Comparison of ENCODE assay signal across 12 cellular contexts in genomic region chr2:46988733-46989481, GRCh38. TPM values are rescaled to one million over a fixed set of nuclear protein-coding genes. Genes with fewer than 3 reads are reported as not detected.
A peak's percentile ranks its signal among the peaks of the same experiment; 100 is the strongest.
DNase-seq lines count a peak whose midpoint lies in the region; ATAC-seq, FAIRE-seq and TF ChIP-seq lines count a peak whose summit lies in the region.
"Had no signal": no experiment of that assay in that cellular context is flagged by ENCODE, and none has a peak within 500 bp of the region (broad histone marks: within the 10 kb centered on the region; RNA-seq: fewer than 3 reads in every experiment).

No MANE protein-coding gene starts in this region.

- TF ChIP-seq EP300 in HepG2 (IDR thresholded peaks at IDR 0.05; ENCODE audit: low read depth in 2 of 2, low read length in 2 of 2) (no peak), HepG2 (CRISPR knock-in tag; IDR thresholded peaks at IDR 0.05; ENCODE audit: borderline replicate concordance) (no peak)

- peaks cover 3% of the 10 kb centered on the region for H3K79me2 ChIP-seq in HepG2 (ENCODE audit: insufficient read depth, low read length)

- no peaks in the 10 kb centered on the region for H3K27me3 ChIP-seq in HepG2 (ENCODE audit: control insufficient read depth in 1 of 2, insufficient read depth in 2 of 2, low read length in 2 of 2)
- H3K27me3 ChIP-seq in CD8-positive, alpha-beta T cell (ENCODE audit: insufficient read depth, low read length): no peaks in the 10 kb centered on the region

- TF ChIP-seq CTCF in HepG2 (CRISPR knock-in tag; IDR thresholded peaks at IDR 0.05): peak; percentile 73
- no peak for TF ChIP-seq CTCF in CD8-positive, alpha-beta T cell (IDR thresholded peaks at IDR 0.05)
- TF ChIP-seq CTCF in lower leg skin (IDR thresholded peaks at IDR 0.05): no peak

- DNase-seq in NCI-H446 treated with DMSO at 0.1 percent for 48 hours (lab: John Stamatoyannopoulos, UW) (peak; percentile 37), cerebellar cortex (ENCODE audit: low spot score) (peak; percentile 95), HepG2 (ENCODE audit: low spot score) (peak; percentile 88), AML-193 (lab: John Stamatoyannopoulos, UW) (no peak), lower leg skin (ENCODE audit: low spot score in 2 of 2) (no peak)
- no peak for DNase-seq in CD8-positive, alpha-beta T cell
- DNase-seq: activated gamma-delta T cell, HCEC 1CT, KG1, SIG-M5 had no signal

- peaks cover 20% of the 10 kb centered on the region for H3K4me1 Mint-ChIP-seq in CD8-positive, alpha-beta T cell (ENCODE audit: low read depth)

- H3K9ac ChIP-seq in HepG2 (ENCODE audit: insufficient read depth, low read depth, low read length): peak overlapping the region; percentile 37

- WGBS in HepG2 (ENCODE audit: low lambda C conversion rate): 38% methylated on average over 8 of the region's 10 CpGs
- 49 to 54% methylated on average over 10 of the region's 10 CpGs for WGBS in lower leg skin, 2 donors

- FAIRE-seq in HepG2 (lab: Jason Lieb, UNC): peak; percentile 82

- TF ChIP-seq POLR2A in HepG2 (IDR thresholded peaks at IDR 0.05; ENCODE audit: insufficient read depth in 1 of 2, low read depth in 2 of 2, low read length in 2 of 2) (no peak), lower leg skin (IDR thresholded peaks at IDR 0.05) (no peak)

- POLR2A ChIA-PET in HepG2 (lab: Yijun Ruan, JAX): interaction anchor here (0.8 to 2.6 kb wide), 8 partner anchors 70 to 334 kb away, joined by 3 to 11 read pairs (median 4); no protein-coding TSS in a partner anchor
- POLR2A ChIA-PET in CD8-positive, alpha-beta T cell (lab: Charles Lee): interaction anchor here (0.7 to 1.2 kb wide), 2 partner anchors 11 to 1444 kb away, joined by 3 read pairs; no protein-coding TSS in a partner anchor

- peaks cover 36% of the 10 kb centered on the region for H3K4me1 ChIP-seq in HepG2 (ENCODE audit: insufficient read depth, low read length)
- H3K4me1 ChIP-seq in CD8-positive, alpha-beta T cell (ENCODE audit: insufficient read depth, low read length): peaks cover 15% of the 10 kb centered on the region

- H3K4me2 ChIP-seq in HepG2 (ENCODE audit: low read depth, low read length): peak overlapping the region; percentile 49

- no peaks in the 10 kb centered on the region for H3K9me3 ChIP-seq in HepG2 (ENCODE audit: low read length)
- no peaks in the 10 kb centered on the region for H3K9me3 ChIP-seq in CD8-positive, alpha-beta T cell (ENCODE audit: low read length)

- no peaks in the 10 kb centered on the region for H3K9me3 Mint-ChIP-seq in CD8-positive, alpha-beta T cell

- H3K27ac Mint-ChIP-seq in CD8-positive, alpha-beta T cell: no peak overlapping the region

- in situ Hi-C loops in HepG2 (cut with HindIII; ENCODE audit: extremely low pct_ligation_motif_present, low pct_unique_long_range_greater_than_20kb): no loop called here

- H3K4me3 ChIP-seq in HepG2 (replicated peaks in 1 of 3; ENCODE audit: insufficient read depth in 1 of 3, low read depth in 2 of 3, low read length in 3 of 3) (no peak overlapping the region), lower leg skin (ENCODE audit: low read depth, poor library complexity, severe bottlenecking) (no peak overlapping the region)
- H3K4me3 ChIP-seq in CD8-positive, alpha-beta T cell (ENCODE audit: low read depth, low read length): no peak overlapping the region

- no peak overlapping the region for H3K4me3 Mint-ChIP-seq in CD8-positive, alpha-beta T cell

- ATAC-seq in HepG2 (peak; percentile 65), HG03342 (IDR thresholded peaks at IDR 0.05; ENCODE audit: unreplicated experiment) (no peak)
- ATAC-seq in CD8-positive, alpha-beta T cell: no peak

- peak overlapping the region; percentile 62 for H3K27ac ChIP-seq in HepG2 (ENCODE audit: extremely low read length, insufficient read depth, low read length)
- H3K27ac ChIP-seq in temporal lobe (ENCODE audit: low read depth, low read length): peak overlapping the region; percentile 100
- H3K27ac ChIP-seq in CD8-positive, alpha-beta T cell (ENCODE audit: low read depth, low read length): no peak overlapping the region

- H2AFZ ChIP-seq in HepG2 (ENCODE audit: low read length): no peak overlapping the region

- CTCF ChIA-PET in HepG2 (lab: Yijun Ruan, JAX; ENCODE audit: low intra/inter-chr PET ratio, low total read pairs): no interaction called here
- CTCF ChIA-PET in CD8-positive, alpha-beta T cell (lab: Charles Lee): interaction anchor here (0.5 to 1.8 kb wide), 6 partner anchors 25 to 1089 kb away, joined by 3 to 6 read pairs (median 4); no protein-coding TSS in a partner anchor

- H3K27me3 Mint-ChIP-seq in CD8-positive, alpha-beta T cell (ENCODE audit: low read depth): no peaks in the 10 kb centered on the region

- peaks cover 48% of the 10 kb centered on the region for H3K36me3 Mint-ChIP-seq in CD8-positive, alpha-beta T cell

- H4K20me1 ChIP-seq in HepG2 (ENCODE audit: insufficient read depth, low read length): no peaks in the 10 kb centered on the region

- H3K36me3 ChIP-seq in HepG2 (replicated peaks in 1 of 2; ENCODE audit: control insufficient read depth in 1 of 2, insufficient read depth in 2 of 2, low read length in 2 of 2): peaks cover 15 to 38% of the 10 kb centered on the region in 2 experiments
- H3K36me3 ChIP-seq in CD8-positive, alpha-beta T cell (ENCODE audit: insufficient read depth, low read length): peaks cover 6% of the 10 kb centered on the region

- TF ChIP-seq RAD21 in HepG2 (CRISPR knock-in tag; IDR thresholded peaks at IDR 0.05): no peak

- intact Hi-C loops in HepG2 (cut with micrococcal nuclease; ENCODE audit: unreplicated experiment) (loop anchor here (1.0 to 2.0 kb wide), 3 partner anchors 82 to 276 kb away; no protein-coding TSS in a partner anchor), lower leg skin (cut with DNase I; ENCODE audit: low total_unique reads) (no loop called here)
- intact Hi-C loops in CD8-positive, alpha-beta T cell (cut with DNase I, micrococcal nuclease): no loop called here

- BruUV-seq in HepG2 (replicated peaks; lab: Mats Ljungman, UMichigan): no TSS peak

TF ChIP-seq in HepG2, 621 proteins besides CTCF, POLR2A, EP300 and RAD21 (continues in another document):
- TF ChIP-seq NR2C2 (CRISPR knock-in tag; IDR thresholded peaks at IDR 0.05; ENCODE audit: borderline replicate concordance): peak; percentile 63
- no peak for TF ChIP-seq HINFP (CRISPR knock-in tag; IDR thresholded peaks at IDR 0.05; ENCODE audit: low read depth)
- TF ChIP-seq CBX5 (CRISPR knock-in tag; IDR thresholded peaks at IDR 0.05; ENCODE audit: borderline replicate concordance): no peak
- no peak for TF ChIP-seq KDM6A (CRISPR knock-in tag; IDR thresholded peaks at IDR 0.05; ENCODE audit: low read depth)
- TF ChIP-seq ZNF12 (CRISPR knock-in tag; IDR thresholded peaks at IDR 0.05): 0 out of 2 replicates have a peak, but pooled peaks have one; percentile 19
- no peak for TF ChIP-seq TAF15 (IDR thresholded peaks at IDR 0.05; ENCODE audit: low read depth, low read length, poor library complexity, severe bottlenecking)
- TF ChIP-seq NFKBIZ (CRISPR knock-in tag; IDR thresholded peaks at IDR 0.05): no peak
- TF ChIP-seq TBX3 (IDR thresholded peaks at IDR 0.05; ENCODE audit: borderline replicate concordance): no peak
- TF ChIP-seq ZNF207 (IDR thresholded peaks at IDR 0.05; ENCODE audit: borderline replicate concordance): no peak
- no peak for TF ChIP-seq ZNF563 (CRISPR knock-in tag; IDR thresholded peaks at IDR 0.05)
- TF ChIP-seq SAP130 (CRISPR knock-in tag; IDR thresholded peaks at IDR 0.05; ENCODE audit: low read depth): peak; percentile 58; the same call in 1 of the 2 replicates
- no peak for TF ChIP-seq ZNF75D (CRISPR knock-in tag; IDR thresholded peaks at IDR 0.05; ENCODE audit: borderline replicate concordance)
- peak; percentile 46 for TF ChIP-seq STAG1 (CRISPR knock-in tag; IDR thresholded peaks at IDR 0.05)
- no peak for TF ChIP-seq NAIF1 (CRISPR knock-in tag; IDR thresholded peaks at IDR 0.05; ENCODE audit: borderline replicate concordance)
- peak; percentile 29; the same call in 1 of the 2 replicates for TF ChIP-seq MED1 (CRISPR knock-in tag; IDR thresholded peaks at IDR 0.05)

RNA-seq across cellular contexts. Expression of gene TTC7A, which starts 47.9 kb away (rescaled TPM):
- 21.0 and 24.0 TPM in 2 replicates for total RNA-seq in HepG2 (2016; rRNA removed; fragmentation: Illumina TruSeq; extraction: Trizol)
- 8.3 and 8.9 TPM in 2 replicates for total RNA-seq in HepG2 (2016; cell fraction: cytosol; rRNA removed; fragmentation: Illumina TruSeq; extraction: Trizol; ENCODE audit: low read depth)
- total RNA-seq in HepG2 (2016; cell fraction: insoluble cytoplasmic fraction; rRNA removed; fragmentation: Illumina TruSeq; extraction: Trizol): 17.8 and 24.5 TPM in 2 replicates
- 18.3 and 18.8 TPM in 2 replicates for total RNA-seq in HepG2 (2016; cell fraction: membrane; rRNA removed; fragmentation: Illumina TruSeq; extraction: Trizol)
- total RNA-seq in HepG2 (2016; cell fraction: nucleus; rRNA removed; fragmentation: Illumina TruSeq; extraction: Trizol): 28.5 and 28.8 TPM in 2 replicates
- 23.7 and 25.2 TPM in 2 replicates for polyA plus RNA-seq in HepG2 (2011; rRNA removed)
- polyA plus RNA-seq in HepG2 (2011; cell fraction: cytosol; rRNA removed): 16.5 and 24.2 TPM in 2 replicates
- 65.7 and 80.5 TPM in 2 replicates for polyA plus RNA-seq in HepG2 (2011; cell fraction: nucleus; rRNA removed)
- 20.4 and 24.1 TPM in 2 replicates for polyA plus RNA-seq in HepG2 (2012)
- polyA plus RNA-seq in HepG2 (2016; cell fraction: cytosol; fragmentation: Illumina TruSeq; extraction: Trizol; ENCODE audit: low read depth): 5.7 and 5.8 TPM in 2 replicates
- 19.1 and 24.2 TPM in 2 replicates for polyA plus RNA-seq in HepG2 (2016; cell fraction: insoluble cytoplasmic fraction; fragmentation: Illumina TruSeq; extraction: Trizol; ENCODE audit: low read depth)
- 11.6 and 14.8 TPM in 2 replicates for polyA plus RNA-seq in HepG2 (2016; cell fraction: membrane; fragmentation: Illumina TruSeq; extraction: Trizol; ENCODE audit: low read depth)
- polyA plus RNA-seq in HepG2 (2016; cell fraction: nucleus; fragmentation: Illumina TruSeq; extraction: Trizol; ENCODE audit: insufficient read depth, low read depth): 29.2 and 31.6 TPM in 2 replicates
- 25.8 and 60.0 TPM in 2 replicates for polyA minus RNA-seq in HepG2 (2011; rRNA and poly(A)+ RNA removed; ENCODE audit: low replicate concordance)
- 12.9 and 13.4 TPM in 2 replicates for polyA minus RNA-seq in HepG2 (2011; cell fraction: cytosol; rRNA and poly(A)+ RNA removed)
- polyA minus RNA-seq in HepG2 (2011; cell fraction: nucleus; rRNA and poly(A)+ RNA removed): 37.9 and 48.2 TPM in 2 replicates
- 5.2 TPM for total RNA-seq in temporal lobe
- total RNA-seq in CD8-positive, alpha-beta T cell: 10 to 100 TPM; 53.7 to 53.8 TPM
- total RNA-seq in lower leg skin: 10 to 100 TPM; 42.3 to 54.9 (median 43.4) TPM

Comparison
In these comparisons a context has a peak if more than half of its experiments do, and no peak if none do; other contexts are left out.
1. DNase-seq: peak in NCI-H446 treated with DMSO at 0.1 percent for 48 hours (single experiment), cerebellar cortex (single experiment) and HepG2 (single experiment); none in CD8-positive, alpha-beta T cell (0 of 7), AML-193 (0 of 2) and lower leg skin (0 of 2).